25 cellular contexts compared by ENCODE assay signal in the genomic region with DNA sequence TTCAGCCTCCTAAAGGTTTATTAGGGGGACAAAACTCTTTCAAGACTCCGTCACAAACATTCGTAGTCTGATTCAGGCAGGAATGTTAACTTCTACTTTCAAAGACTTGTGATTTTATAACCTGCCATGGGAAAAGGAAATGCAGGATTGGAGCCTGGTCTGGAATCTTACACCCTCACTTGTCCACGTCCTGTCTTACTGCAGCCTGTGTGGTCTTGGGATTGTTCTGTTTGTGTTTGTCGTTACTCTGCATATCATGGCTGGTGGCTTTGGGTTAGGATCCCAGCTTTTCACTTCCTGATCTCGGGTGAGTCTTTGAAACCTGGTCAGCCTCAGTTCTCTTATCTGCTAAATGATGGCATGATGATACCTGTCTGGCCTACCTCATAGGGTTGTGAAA. TPM values are rescaled to one million over a fixed set of nuclear protein-coding genes. Genes with fewer than 3 reads are reported as not detected.
DNase-seq lines count a peak whose midpoint lies in the region; ATAC-seq, FAIRE-seq and TF ChIP-seq lines count a peak whose summit lies in the region.
"Had no signal": no experiment of that assay in that cellular context is flagged by ENCODE, and none has a peak within 500 bp of the region (broad histone marks: within the 10 kb centered on the region; RNA-seq: fewer than 3 reads in every experiment).

No MANE protein-coding gene starts in this region.

- CTCF ChIA-PET in HepG2 (lab: Yijun Ruan, JAX; ENCODE audit: low intra/inter-chr PET ratio, low total read pairs): no interaction called here
- CTCF ChIA-PET in H1 (lab: Charles Lee; ENCODE audit: partially characterized antibody): interaction anchor here (0.6 to 1.9 kb wide), 3 partner anchors 10 to 59 kb away, joined by 3 to 6 read pairs (median 3); no protein-coding TSS in a partner anchor

- TF ChIP-seq EP300 in HepG2 (IDR thresholded peaks at IDR 0.05; ENCODE audit: low read depth in 2 of 2, low read length in 2 of 2) (no peak), HepG2 (CRISPR knock-in tag; IDR thresholded peaks at IDR 0.05; ENCODE audit: borderline replicate concordance) (no peak), H1 (IDR thresholded peaks at IDR 0.05; ENCODE audit: borderline replicate concordance in 1 of 2, low read depth in 2 of 2, low read length in 2 of 2) (no peak)

- H2AK5ac ChIP-seq in H1 (ENCODE audit: low read depth, low read length): no peak overlapping the region

- TF ChIP-seq POLR2A in HepG2 (IDR thresholded peaks at IDR 0.05; ENCODE audit: insufficient read depth in 1 of 2, low read depth in 2 of 2, low read length in 2 of 2) (no peak), right lobe of liver (IDR thresholded peaks at IDR 0.05) (no peak), H1 (IDR thresholded peaks at IDR 0.05; ENCODE audit: control extremely low read depth in 1 of 2, low read depth in 2 of 2, low read length in 2 of 2) (no peak), GM12891 (IDR thresholded peaks at IDR 0.05; ENCODE audit: low read depth, low read length) (no peak)

- no peak overlapping the region for H4K91ac ChIP-seq in H1 (replicated peaks; ENCODE audit: insufficient read length, low read length)

- H3K23ac ChIP-seq in H1 (ENCODE audit: insufficient read length): no peak overlapping the region

- no TSS peak for BruUV-seq in HepG2 (replicated peaks; lab: Mats Ljungman, UMichigan)

- in situ Hi-C loops in HepG2 (cut with HindIII; ENCODE audit: extremely low pct_ligation_motif_present, low pct_unique_long_range_greater_than_20kb): no loop called here

- no peak overlapping the region for H2BK120ac ChIP-seq in H1 (replicated peaks; ENCODE audit: low read depth, low read length)

- H3K4me3 ChIP-seq in HepG2 (replicated peaks in 1 of 3; ENCODE audit: insufficient read depth in 1 of 3, low read depth in 2 of 3, low read length in 3 of 3) (no peak overlapping the region), right lobe of liver (no peak overlapping the region), H1 (ENCODE audit: extremely low read depth in 1 of 4, insufficient read depth in 2 of 4, low read depth in 3 of 4, low read length in 4 of 4) (no peak overlapping the region)
- H3K4me3 ChIP-seq: BLaER1 treated with 17β-estradiol and CSF1 and Interleukin-3, amounts not matched to agents 10 nM and 100 nM had no signal

- H3K79me1 ChIP-seq in H1 (ENCODE audit: low read depth, low read length): peaks cover 45% of the 10 kb centered on the region

- peaks cover 17 to 55% of the 10 kb centered on the region in 2 experiments; a peak in 4 of 5 replicates for H3K36me3 ChIP-seq in HepG2 (replicated peaks in 1 of 2; ENCODE audit: control insufficient read depth in 1 of 2, insufficient read depth in 2 of 2, low read length in 2 of 2)
- H3K36me3 ChIP-seq in right lobe of liver: no peaks in the 10 kb centered on the region
- no peaks in the 10 kb centered on the region for H3K36me3 ChIP-seq in H1 (ENCODE audit: control insufficient read depth in 2 of 4, insufficient read depth in 4 of 4, low read length in 3 of 4)
- H3K36me3 ChIP-seq: BLaER1 treated with 17β-estradiol and CSF1 and Interleukin-3, amounts not matched to agents 10 nM and 100 nM had no signal

- H3K9ac ChIP-seq in HepG2 (ENCODE audit: insufficient read depth, low read depth, low read length): no peak overlapping the region
- H3K9ac ChIP-seq in H1 (replicated peaks in 1 of 4; ENCODE audit: extremely low read depth in 1 of 4, low read depth in 3 of 4, low read length in 3 of 4): no peak overlapping the region
- H3K9ac ChIP-seq: BLaER1 treated with 17β-estradiol and CSF1 and Interleukin-3, amounts not matched to agents 10 nM and 100 nM had no signal

- H2AFZ ChIP-seq in HepG2 (ENCODE audit: low read length) (no peak overlapping the region), H1 (ENCODE audit: low read length) (no peak overlapping the region)

- FAIRE-seq in HepG2 (lab: Jason Lieb, UNC): no peak
- no peak for FAIRE-seq in H1 (lab: Jason Lieb, UNC)
- no peak for FAIRE-seq in GM12891 (lab: Jason Lieb, UNC)
- FAIRE-seq: G401.6, HTR-8/SVneo had no signal

- no peak overlapping the region for H3K4me2 ChIP-seq in HepG2 (ENCODE audit: low read depth, low read length)
- no peak overlapping the region for H3K4me2 ChIP-seq in H1 (ENCODE audit: insufficient read depth in 1 of 2, low read depth in 2 of 2, low read length in 2 of 2)
- H3K4me2 ChIP-seq: BLaER1 treated with 17β-estradiol and CSF1 and Interleukin-3, amounts not matched to agents 10 nM and 100 nM had no signal

- H3K4me1 ChIP-seq in HepG2 (ENCODE audit: insufficient read depth, low read length) (peaks cover 97% of the 10 kb centered on the region), right lobe of liver (peaks cover 0 to 40% (median 17%) of the 10 kb centered on the region in 4 donors), H1 (replicated peaks in 1 of 4; ENCODE audit: control insufficient read depth in 3 of 4, insufficient read depth in 4 of 4, low read length in 3 of 4) (peaks cover 4 to 26% (median 13%) of the 10 kb centered on the region in 4 experiments)

- 0 out of 2 replicates have a peak overlapping the region, but pooled peaks have one; percentile 13 for H2BK15ac ChIP-seq in H1 (ENCODE audit: low read length)

- H2BK12ac ChIP-seq in H1 (ENCODE audit: low read depth, low read length): no peak overlapping the region

- TF ChIP-seq CTCF in HepG2 (CRISPR knock-in tag; IDR thresholded peaks at IDR 0.05) (no peak), right lobe of liver (IDR thresholded peaks at IDR 0.05) (no peak), H1 (IDR thresholded peaks at IDR 0.05; ENCODE audit: control extremely low read depth in 1 of 3, insufficient read depth in 1 of 3, low read depth in 1 of 3, low read length in 3 of 3) (no peak), GM20000 (IDR thresholded peaks at IDR 0.05; ENCODE audit: extremely low read depth, missing control alignments) (no peak)

- H3K9me3 ChIP-seq in HepG2 (ENCODE audit: low read length): no peaks in the 10 kb centered on the region
- H3K9me3 ChIP-seq in right lobe of liver: no peaks in the 10 kb centered on the region
- no peaks in the 10 kb centered on the region for H3K9me3 ChIP-seq in H1 (ENCODE audit: insufficient read depth in 2 of 2, low read depth in 1 of 2, low read length in 1 of 2)

- H3K18ac ChIP-seq in H1 (ENCODE audit: extremely low read depth, low read length): no peak overlapping the region

- H2BK20ac ChIP-seq in H1 (ENCODE audit: low read length): no peak overlapping the region

- DNase-seq in HepG2 (ENCODE audit: low spot score) (no peak), right lobe of liver (no peak), H1 (ENCODE audit: low read depth in 1 of 2, low spot score in 2 of 2) (no peak), left kidney (ENCODE audit: low read depth, low spot score) (peak; percentile 28), NCI-H1092 (lab: John Stamatoyannopoulos, UW) (no peak), GM20000 (ENCODE audit: low spot score) (no peak), GM12891 (ENCODE audit: insufficient read length, low spot score) (no peak)
- DNase-seq in activated effector memory CD4-positive, alpha-beta T cell treated with Interleukin-2 at 50 U/mL for 16 hours: no peak
- DNase-seq: 8988T; CD8-positive, alpha-beta memory T cell; DMS79 treated with DMSO at 0.1 percent for 48 hours; GOT3; KBM-7; MV-4-11; NCI-H1417 treated with DMSO at 0.1 percent for 48 hours; NCI-H1930; NCI-H2171; NCI-H446; NCI-H69; OCI-M1 had no signal

- H3K27ac ChIP-seq in HepG2 (ENCODE audit: extremely low read length, insufficient read depth, low read length) (no peak overlapping the region), right lobe of liver (no peak overlapping the region), H1 (ENCODE audit: low read depth, low read length) (no peak overlapping the region)
- H3K27ac ChIP-seq: BLaER1 treated with 17β-estradiol and CSF1 and Interleukin-3, amounts not matched to agents 10 nM and 100 nM; HL-60; RWPE1 had no signal

- H4K5ac ChIP-seq in H1 (ENCODE audit: insufficient read length, low read depth, low read length): no peak overlapping the region

- peaks cover 96% of the 10 kb centered on the region for H4K20me1 ChIP-seq in HepG2 (ENCODE audit: insufficient read depth, low read length)
- H4K20me1 ChIP-seq in H1 (replicated peaks in 1 of 2; ENCODE audit: control insufficient read depth in 1 of 2, insufficient read depth in 2 of 2, low read length in 2 of 2): peaks cover 13 to 30% of the 10 kb centered on the region in 2 experiments

- H3K23me2 ChIP-seq in H1 (ENCODE audit: low read depth, low read length): no peaks in the 10 kb centered on the region

- H3K79me2 ChIP-seq in HepG2 (ENCODE audit: insufficient read depth, low read length) (peaks cover 100% of the 10 kb centered on the region), H1 (ENCODE audit: control insufficient read depth in 1 of 2, insufficient read depth in 2 of 2, low read length in 2 of 2) (peaks cover 24 to 99% of the 10 kb centered on the region in 2 experiments)

- H4K8ac ChIP-seq in H1 (ENCODE audit: extremely low read depth, insufficient read depth, low read length): no peak overlapping the region

- 95% methylated on average over 5 of the region's 5 CpGs for WGBS in HepG2 (ENCODE audit: low lambda C conversion rate)
- WGBS in right lobe of liver (ENCODE audit: insufficient coverage, low coverage, low lambda C conversion rate, missing lambda C conversion rate): 79% methylated on average over 5 of the region's 5 CpGs
- 87% methylated on average over 5 of the region's 5 CpGs; no CpG with 5 or more reads in 1 of the 2 experiments for WGBS in H1 (ENCODE audit: extremely low coverage in 1 of 2, insufficient coverage in 1 of 2, insufficient read length in 1 of 2, insufficient replicate concordance in 2 of 2, low coverage in 1 of 2, low lambda C conversion rate in 2 of 2, missing lambda C conversion rate in 1 of 2), 2 experiments

- TF ChIP-seq RAD21 in HepG2 (CRISPR knock-in tag; IDR thresholded peaks at IDR 0.05) (no peak), H1 (IDR thresholded peaks at IDR 0.05 in 1 of 2, conservative IDR thresholded peaks at IDR 0.05 in 1 of 2; ENCODE audit: low read depth in 2 of 2, low read length in 2 of 2) (no peak)

- ATAC-seq in HepG2 (no peak), right lobe of liver (no peak)

- H3K27me3 ChIP-seq in HepG2 (ENCODE audit: control insufficient read depth in 1 of 2, insufficient read depth in 2 of 2, low read length in 2 of 2) (no peaks in the 10 kb centered on the region), right lobe of liver (no peaks in the 10 kb centered on the region), H1 (replicated peaks in 1 of 4; ENCODE audit: control insufficient read depth in 3 of 4, extremely low read depth in 1 of 4, insufficient read depth in 3 of 4, low read length in 3 of 4) (no peaks in the 10 kb centered on the region)
- H3K27me3 ChIP-seq: BLaER1 treated with 17β-estradiol and CSF1 and Interleukin-3, amounts not matched to agents 10 nM and 100 nM had no signal

- POLR2A ChIA-PET in HepG2 (lab: Yijun Ruan, JAX) (interaction anchor here (10.4 kb wide), 1 partner anchor 12 kb away, joined by 268 read pairs; no protein-coding TSS in a partner anchor), H1 (lab: Charles Lee; ENCODE audit: partially characterized antibody) (no interaction called here)

- H3K4ac ChIP-seq in H1 (replicated peaks; ENCODE audit: insufficient read length, low read depth, low read length): no peak overlapping the region

- H3K14ac ChIP-seq in H1 (ENCODE audit: insufficient read length): no peak overlapping the region

- intact Hi-C loops in HepG2 (cut with micrococcal nuclease; ENCODE audit: unreplicated experiment): loop anchor here (10.0 kb wide), 1 partner anchor 432 kb away; no protein-coding TSS in a partner anchor
- intact Hi-C loops in right lobe of liver (cut with DNase I): no loop called here

- no peak overlapping the region for H2BK5ac ChIP-seq in H1 (ENCODE audit: low read depth, low read length)

- H3K56ac ChIP-seq in H1 (replicated peaks; ENCODE audit: insufficient read length, low read depth, low read length): no peak overlapping the region

RNA-seq across cellular contexts. Expression of a gene that starts 34.5 kb away (rescaled TPM):
- total RNA-seq in HepG2 (2016; rRNA removed; fragmentation: Illumina TruSeq; extraction: Trizol): 34.6 and 44.3 TPM in 2 replicates
- 10.1 and 13.4 TPM in 2 replicates for total RNA-seq in HepG2 (2016; cell fraction: cytosol; rRNA removed; fragmentation: Illumina TruSeq; extraction: Trizol; ENCODE audit: low read depth)
- 33.4 and 38.6 TPM in 2 replicates for total RNA-seq in HepG2 (2016; cell fraction: insoluble cytoplasmic fraction; rRNA removed; fragmentation: Illumina TruSeq; extraction: Trizol)
- 23.4 and 24.2 TPM in 2 replicates for total RNA-seq in HepG2 (2016; cell fraction: membrane; rRNA removed; fragmentation: Illumina TruSeq; extraction: Trizol)
- total RNA-seq in HepG2 (2016; cell fraction: nucleus; rRNA removed; fragmentation: Illumina TruSeq; extraction: Trizol): 29.3 and 37.6 TPM in 2 replicates
- 99.1 and 101 TPM in 2 replicates for polyA plus RNA-seq in HepG2 (2011; rRNA removed)
- 62.2 and 70.2 TPM in 2 replicates for polyA plus RNA-seq in HepG2 (2011; cell fraction: cytosol; rRNA removed)
- polyA plus RNA-seq in HepG2 (2011; cell fraction: nucleus; rRNA removed): 57.3 and 58.3 TPM in 2 replicates
- polyA plus RNA-seq in HepG2 (2012): 54.2 and 63.2 TPM in 2 replicates
- polyA plus RNA-seq in HepG2 (2016; cell fraction: cytosol; fragmentation: Illumina TruSeq; extraction: Trizol; ENCODE audit: low read depth): 12.1 and 15.0 TPM in 2 replicates
- 41.4 and 47.1 TPM in 2 replicates for polyA plus RNA-seq in HepG2 (2016; cell fraction: insoluble cytoplasmic fraction; fragmentation: Illumina TruSeq; extraction: Trizol; ENCODE audit: low read depth)
- 16.0 and 16.3 TPM in 2 replicates for polyA plus RNA-seq in HepG2 (2016; cell fraction: membrane; fragmentation: Illumina TruSeq; extraction: Trizol; ENCODE audit: low read depth)
- polyA plus RNA-seq in HepG2 (2016; cell fraction: nucleus; fragmentation: Illumina TruSeq; extraction: Trizol; ENCODE audit: insufficient read depth, low read depth): 33.7 and 37.2 TPM in 2 replicates
- 50.3 and 196 TPM in 2 replicates for polyA minus RNA-seq in HepG2 (2011; rRNA and poly(A)+ RNA removed; ENCODE audit: low replicate concordance)
- 58.1 and 67.7 TPM in 2 replicates for polyA minus RNA-seq in HepG2 (2011; cell fraction: cytosol; rRNA and poly(A)+ RNA removed)
- polyA minus RNA-seq in HepG2 (2011; cell fraction: nucleus; rRNA and poly(A)+ RNA removed): 92.1 and 100 TPM in 2 replicates
- total RNA-seq in right lobe of liver: 10 to 100 TPM; 18.8 to 30.4 (median 26.3) TPM
- total RNA-seq in H1 (2021; fragmentation: NEBNext Ultra II Directional; extraction: Animal tissue kit (Norgen Biotek cat#: 25700)): 35.4 and 39.4 TPM in 2 replicates
- polyA plus RNA-seq in H1 (2011; rRNA removed): 28.3 and 31.5 TPM in 2 replicates
- polyA plus RNA-seq in H1 (2011; cell fraction: cytosol; rRNA removed): 30.9 TPM
- 43.6 TPM for polyA plus RNA-seq in H1 (2011; cell fraction: nucleus; rRNA removed)
- 25.9 to 31.0 TPM (median 28.9 TPM) in 4 replicates for polyA plus RNA-seq in H1 (2012, experiment 1 of 2)
- polyA plus RNA-seq in H1 (2012, experiment 2 of 2): 15.9 TPM
- 17.7 TPM for polyA plus RNA-seq in H1 (2013, experiment 1 of 2)
- 19.1 TPM for polyA plus RNA-seq in H1 (2013, experiment 2 of 2)
- polyA minus RNA-seq in H1 (2011; rRNA and poly(A)+ RNA removed): 86.7 and 93.2 TPM in 2 replicates
- 32.7 TPM for polyA minus RNA-seq in H1 (2011; cell fraction: cytosol; rRNA and poly(A)+ RNA removed)
- 35.7 TPM for polyA minus RNA-seq in H1 (2011; cell fraction: nucleus; rRNA and poly(A)+ RNA removed)
- polyA plus RNA-seq in GM12891 (2012; ENCODE audit: low read depth, missing spikeins): not detected
- polyA plus RNA-seq: CD8-positive, alpha-beta memory T cell had no signal
